Comparison of ENCODE assay signal across 1 cellular context in genomic region chr9:135896626-135897025, GRCh38.
TF ChIP-seq lines count a peak whose summit lies in the region.

No MANE protein-coding gene starts in this region.

TF ChIP-seq in GM23338, 12 proteins besides CTCF, POLR2A, EP300 and RAD21 (continued from another document):
- no peak for TF ChIP-seq REST (IDR thresholded peaks at IDR 0.05; ENCODE audit: unreplicated experiment)
- TF ChIP-seq CREB1 (CRISPR knock-in tag; IDR thresholded peaks at IDR 0.05; ENCODE audit: low read depth), result no peak
- TF ChIP-seq JUNB (IDR thresholded peaks at IDR 0.05; ENCODE audit: unreplicated experiment), result no peak
- no peak for TF ChIP-seq STAT1 (IDR thresholded peaks at IDR 0.05; ENCODE audit: unreplicated experiment)
- no peak for TF ChIP-seq ZNF462 (CRISPR knock-in tag; IDR thresholded peaks at IDR 0.05)
- TF ChIP-seq EZH2 (IDR thresholded peaks at IDR 0.05; ENCODE audit: low read depth, unreplicated experiment), result no peak
- no peak for TF ChIP-seq ZNF114 (CRISPR knock-in tag; IDR thresholded peaks at IDR 0.05)
- TF ChIP-seq ZNF331 (CRISPR knock-in tag; IDR thresholded peaks at IDR 0.05; ENCODE audit: low read depth), result no peak
- no peak for TF ChIP-seq POLR2AphosphoS5 (IDR thresholded peaks at IDR 0.05; ENCODE audit: low read depth)
- no peak for TF ChIP-seq EZH2phosphoT487 (IDR thresholded peaks at IDR 0.05; ENCODE audit: unreplicated experiment)
- TF ChIP-seq NANOG (IDR thresholded peaks at IDR 0.05; ENCODE audit: borderline replicate concordance), result no peak
